In the genomic region with DNA sequence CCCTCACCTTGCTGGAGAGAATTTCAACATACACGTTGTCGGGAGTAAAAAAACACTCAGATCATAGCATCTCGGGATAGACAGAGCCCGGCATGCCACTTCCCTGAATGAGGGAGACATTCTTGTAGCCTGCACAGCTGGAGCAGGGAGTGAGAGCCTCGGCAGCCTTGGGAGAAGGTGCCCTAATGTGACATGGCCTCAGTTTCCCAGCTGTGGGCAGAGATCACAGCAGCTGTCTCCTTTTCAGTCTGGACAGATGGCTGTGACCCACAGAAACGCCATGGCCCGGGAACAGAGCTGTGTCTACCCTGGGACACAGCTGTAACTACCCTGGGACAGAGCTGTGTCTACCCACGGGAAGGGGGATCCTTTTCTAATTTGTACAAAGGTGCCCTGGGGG, we compare ENCODE assay signal across 12 cellular contexts. TPM values are rescaled to one million over a fixed set of nuclear protein-coding genes. Genes with fewer than 3 reads are reported as not detected.
DNase-seq lines count a peak whose midpoint lies in the region; ATAC-seq, FAIRE-seq and TF ChIP-seq lines count a peak whose summit lies in the region.
"Had no signal": no experiment of that assay in that cellular context is flagged by ENCODE, and none has a peak within 500 bp of the region (broad histone marks: within the 10 kb centered on the region; RNA-seq: fewer than 3 reads in every experiment).

No MANE protein-coding gene starts in this region.

- peak overlapping the region; percentile 71; the same call in 1 of the 2 replicates for H2AFZ ChIP-seq in OCI-LY3 (ENCODE audit: low read depth, low read length)

- no peaks in the 10 kb centered on the region for H3K9me3 ChIP-seq in OCI-LY3 (ENCODE audit: insufficient read depth, low read length)
- H3K9me3 ChIP-seq in left lung: no peaks in the 10 kb centered on the region
- H3K9me3 ChIP-seq in tibial nerve: no peaks in the 10 kb centered on the region
- H3K9me3 ChIP-seq: prostate gland had no signal

- CTCF ChIA-PET in activated CD4-positive, alpha-beta memory T cell treated with anti-CD3 and anti-CD28 coated beads, Interleukin-2, amount 10 ng/mL, durations not matched to agents 7 days and 5 days (lab: Charles Lee): interaction anchor here (0.6 to 1.6 kb wide), 2 partner anchors 10 to 89 kb away, joined by 3 to 4 read pairs; no protein-coding TSS in a partner anchor
- CTCF ChIA-PET in activated CD4-positive, alpha-beta memory T cell treated with anti-CD3 and anti-CD28 coated beads for 36 hours (lab: Charles Lee): no interaction called here

- no peaks in the 10 kb centered on the region for H3K27me3 Mint-ChIP-seq in activated CD4-positive, alpha-beta memory T cell treated with anti-CD3 and anti-CD28 coated beads, Interleukin-2, amount 10 ng/mL, durations not matched to agents 7 days and 5 days
- H3K27me3 Mint-ChIP-seq in activated CD4-positive, alpha-beta memory T cell treated with anti-CD3 and anti-CD28 coated beads for 36 hours: no peaks in the 10 kb centered on the region

- intact Hi-C loops in activated CD4-positive, alpha-beta memory T cell treated with anti-CD3 and anti-CD28 coated beads for 36 hours (cut with micrococcal nuclease): no loop called here
- intact Hi-C loops in left lung (cut with DNase I): no loop called here

- peak overlapping the region; percentile 78 for H3K4me2 ChIP-seq in OCI-LY3 (ENCODE audit: low read length)

- ATAC-seq in left lung: no peak
- ATAC-seq: foreskin keratinocyte had no signal

- H3K79me2 ChIP-seq in OCI-LY3 (ENCODE audit: low read length): no peaks in the 10 kb centered on the region

- in situ Hi-C loops in GM13976 (cut with MboI; ENCODE audit: low sequenced_read_pairs, unreplicated experiment): no loop called here

- H3K27ac ChIP-seq in OCI-LY3 (ENCODE audit: low read length) (no peak overlapping the region), left lung (no peak overlapping the region), tibial nerve (peak overlapping the region; percentile 76 to 90 (median 82))
- H3K27ac ChIP-seq: 22Rv1, foreskin keratinocyte had no signal

- H3K4me3 Mint-ChIP-seq in activated CD4-positive, alpha-beta memory T cell treated with anti-CD3 and anti-CD28 coated beads, Interleukin-2, amount 10 ng/mL, durations not matched to agents 7 days and 5 days: no peak overlapping the region
- no peak overlapping the region for H3K4me3 Mint-ChIP-seq in activated CD4-positive, alpha-beta memory T cell treated with anti-CD3 and anti-CD28 coated beads for 36 hours

- TF ChIP-seq EP300 in tibial nerve (IDR thresholded peaks at IDR 0.05): no peak

- WGBS in tibial nerve, 2 donors: 72 to 80% methylated on average over 6 to 8 of the region's 8 CpGs

- peak overlapping the region; percentile 82 for H3K27ac Mint-ChIP-seq in activated CD4-positive, alpha-beta memory T cell treated with anti-CD3 and anti-CD28 coated beads, Interleukin-2, amount 10 ng/mL, durations not matched to agents 7 days and 5 days
- H3K27ac Mint-ChIP-seq in activated CD4-positive, alpha-beta memory T cell treated with anti-CD3 and anti-CD28 coated beads for 36 hours: no peak overlapping the region

- peaks cover 32% of the 10 kb centered on the region for H3K4me1 Mint-ChIP-seq in activated CD4-positive, alpha-beta memory T cell treated with anti-CD3 and anti-CD28 coated beads, Interleukin-2, amount 10 ng/mL, durations not matched to agents 7 days and 5 days
- H3K4me1 Mint-ChIP-seq in activated CD4-positive, alpha-beta memory T cell treated with anti-CD3 and anti-CD28 coated beads for 36 hours (ENCODE audit: low read depth): peaks cover 5% of the 10 kb centered on the region

- FAIRE-seq in RCC 7860 (lab: Jason Lieb, UNC): no peak

- TF ChIP-seq CTCF in OCI-LY3 (IDR thresholded peaks at IDR 0.05; ENCODE audit: low read depth, low read length) (no peak), left lung (IDR thresholded peaks at IDR 0.05) (no peak), tibial nerve (IDR thresholded peaks at IDR 0.05) (no peak), GM13976 (IDR thresholded peaks at IDR 0.05; ENCODE audit: borderline replicate concordance, control extremely low read depth, extremely low read depth, insufficient read depth, missing control alignments) (no peak)

- H4K20me1 ChIP-seq in OCI-LY3 (ENCODE audit: insufficient read depth, low read length): no peaks in the 10 kb centered on the region

- peak overlapping the region; percentile 55 for H3K4me3 ChIP-seq in OCI-LY3 (ENCODE audit: low read length)
- no peak overlapping the region for H3K4me3 ChIP-seq in left lung
- no peak overlapping the region for H3K4me3 ChIP-seq in tibial nerve
- H3K4me3 ChIP-seq: prostate gland had no signal

- H3K4me1 ChIP-seq in OCI-LY3 (ENCODE audit: low read length) (peaks cover 29% of the 10 kb centered on the region), left lung (peaks cover 24 to 75% of the 10 kb centered on the region in 2 donors), tibial nerve (peaks cover 3 to 76% (median 70%) of the 10 kb centered on the region in 4 donors)

- H3K36me3 Mint-ChIP-seq in activated CD4-positive, alpha-beta memory T cell treated with anti-CD3 and anti-CD28 coated beads, Interleukin-2, amount 10 ng/mL, durations not matched to agents 7 days and 5 days (ENCODE audit: low read depth): no peaks in the 10 kb centered on the region
- H3K36me3 Mint-ChIP-seq in activated CD4-positive, alpha-beta memory T cell treated with anti-CD3 and anti-CD28 coated beads for 36 hours: no peaks in the 10 kb centered on the region

- POLR2A ChIA-PET in activated CD4-positive, alpha-beta memory T cell treated with anti-CD3 and anti-CD28 coated beads, Interleukin-2, amount 10 ng/mL, durations not matched to agents 7 days and 5 days (lab: Charles Lee): no interaction called here
- POLR2A ChIA-PET in activated CD4-positive, alpha-beta memory T cell treated with anti-CD3 and anti-CD28 coated beads for 36 hours (lab: Charles Lee): interaction anchor here (1.0 kb wide), 1 partner anchor 19 kb away, joined by 3 read pairs; no protein-coding TSS in a partner anchor

- H3K36me3 ChIP-seq in OCI-LY3 (replicated peaks; ENCODE audit: low read depth, low read length) (no peaks in the 10 kb centered on the region), left lung (no peaks in the 10 kb centered on the region), tibial nerve (no peaks in the 10 kb centered on the region)
- H3K36me3 ChIP-seq: prostate gland had no signal

- H3K9me3 Mint-ChIP-seq in activated CD4-positive, alpha-beta memory T cell treated with anti-CD3 and anti-CD28 coated beads, Interleukin-2, amount 10 ng/mL, durations not matched to agents 7 days and 5 days: no peaks in the 10 kb centered on the region
- no peaks in the 10 kb centered on the region for H3K9me3 Mint-ChIP-seq in activated CD4-positive, alpha-beta memory T cell treated with anti-CD3 and anti-CD28 coated beads for 36 hours

- H3K27me3 ChIP-seq in OCI-LY3 (ENCODE audit: low read depth, low read length) (peaks cover 45% of the 10 kb centered on the region), left lung (no peaks in the 10 kb centered on the region), tibial nerve (no peaks in the 10 kb centered on the region)
- H3K27me3 ChIP-seq: foreskin keratinocyte had no signal

- TF ChIP-seq POLR2A in tibial nerve (IDR thresholded peaks at IDR 0.05): no peak

- DNase-seq in activated CD4-positive, alpha-beta memory T cell treated with anti-CD3 and anti-CD28 coated beads, Interleukin-2, amount 10 ng/mL, durations not matched to agents 7 days and 5 days: no peak
- no peak for DNase-seq in activated CD4-positive, alpha-beta memory T cell treated with anti-CD3 and anti-CD28 coated beads for 36 hours
- peak; percentile 30 to 41 for DNase-seq in left lung
- DNase-seq in tibial nerve (ENCODE audit: low spot score in 2 of 2): no peak
- DNase-seq in RCC 7860 (ENCODE audit: low spot score): no peak
- DNase-seq in GM13976 (ENCODE audit: low spot score): no peak
- no peak for DNase-seq in SW480 (ENCODE audit: low spot score)
- DNase-seq: NCI-H146 had no signal

- no peak overlapping the region; the same call in 1 of the 2 replicates for H3K9ac ChIP-seq in OCI-LY3 (ENCODE audit: low read length)

RNA-seq across cellular contexts. Expression of a gene that starts 55.9 kb away (rescaled TPM):
- 10 to 100 TPM; 17.2 to 19.4 TPM for total RNA-seq in activated CD4-positive, alpha-beta memory T cell treated with anti-CD3 and anti-CD28 coated beads, Interleukin-2, amount 10 ng/mL, durations not matched to agents 7 days and 5 days
- total RNA-seq in activated CD4-positive, alpha-beta memory T cell treated with anti-CD3 and anti-CD28 coated beads for 36 hours: 10 to 100 TPM; 10.1 to 10.4 TPM
- total RNA-seq in left lung: 10 to 100 TPM; 36.1 to 39.7 TPM
- total RNA-seq in tibial nerve: 10 to 100 TPM; 24.5 to 45.9 (median 33.8) TPM

Comparison
In these comparisons a context has a peak if more than half of its experiments do, and no peak if none do; other contexts are left out.
1. DNase-seq: peak in left lung (2 of 2); none in activated CD4-positive, alpha-beta memory T cell treated with anti-CD3 and anti-CD28 coated beads, Interleukin-2, amount 10 ng/mL, durations not matched to agents 7 days and 5 days (single experiment), activated CD4-positive, alpha-beta memory T cell treated with anti-CD3 and anti-CD28 coated beads for 36 hours (single experiment), tibial nerve (0 of 2), RCC 7860 (single experiment), GM13976 (single experiment) and SW480 (single experiment).
2. H3K27ac ChIP-seq: peak in tibial nerve (4 of 4); none in OCI-LY3 (single experiment) and left lung (0 of 2).